19 cellular contexts compared by ENCODE assay signal in genomic region chr2:96920801-96921560, GRCh38. TPM values are rescaled to one million over a fixed set of nuclear protein-coding genes. Genes with fewer than 3 reads are reported as not detected.
DNase-seq lines count a peak whose midpoint lies in the region; ATAC-seq and TF ChIP-seq lines count a peak whose summit lies in the region.
"Had no signal": no experiment of that assay in that cellular context is flagged by ENCODE, and none has a peak within 500 bp of the region (broad histone marks: within the 10 kb centered on the region; RNA-seq: fewer than 3 reads in every experiment).

No MANE protein-coding gene starts in this region.

- CTCF ChIA-PET in activated CD4-positive, alpha-beta T cell treated with anti-CD3 and anti-CD28 coated beads, Interleukin-2, amount 10 ng/mL, durations not matched to agents 7 days and 5 days (lab: Charles Lee): interaction anchor here (0.6 to 1.7 kb wide), 4 partner anchors 20 to 36 kb away, joined by 3 to 4 read pairs (median 4); no protein-coding TSS in a partner anchor
- CTCF ChIA-PET in WTC11 (lab: Charles Lee): interaction anchor here (1.0 to 2.7 kb wide), 6 partner anchors 10 to 367 kb away, joined by 3 to 23 read pairs (median 4); partner anchors contain the start of gene ANKRD39
- CTCF ChIA-PET in naive thymus-derived CD4-positive, alpha-beta T cell (lab: Charles Lee): interaction anchor here (0.7 to 1.1 kb wide), 3 partner anchors 10 to 50 kb away, joined by 3 to 4 read pairs (median 4); no protein-coding TSS in a partner anchor

- peaks cover 48% of the 10 kb centered on the region for H3K4me1 Mint-ChIP-seq in activated CD4-positive, alpha-beta T cell treated with anti-CD3 and anti-CD28 coated beads, Interleukin-2, amount 10 ng/mL, durations not matched to agents 7 days and 5 days
- H3K4me1 Mint-ChIP-seq in CD4-positive, CD25-positive, alpha-beta regulatory T cell: peaks cover 14 to 70% (median 19%) of the 10 kb centered on the region in 4 donors
- peaks cover 55% of the 10 kb centered on the region for H3K4me1 Mint-ChIP-seq in WTC11
- peaks cover 23 to 81% (median 72%) of the 10 kb centered on the region in 7 donors for H3K4me1 Mint-ChIP-seq in naive thymus-derived CD4-positive, alpha-beta T cell

- H3K27ac ChIP-seq in CD4-positive, CD25-positive, alpha-beta regulatory T cell (ENCODE audit: insufficient read depth, low read length, poor library complexity, severe bottlenecking): no peak overlapping the region
- H3K27ac ChIP-seq in naive thymus-derived CD4-positive, alpha-beta T cell (ENCODE audit: low read depth, low read length): no peak overlapping the region
- H3K27ac ChIP-seq: Peyer's patch had no signal

- POLR2A ChIA-PET in activated CD4-positive, alpha-beta T cell treated with anti-CD3 and anti-CD28 coated beads, Interleukin-2, amount 10 ng/mL, durations not matched to agents 7 days and 5 days (lab: Charles Lee): no interaction called here
- POLR2A ChIA-PET in WTC11 (lab: Charles Lee): interaction anchor here (0.6 to 1.1 kb wide), 3 partner anchors 9 to 76 kb away, joined by 3 to 4 read pairs (median 4); no protein-coding TSS in a partner anchor
- POLR2A ChIA-PET in naive thymus-derived CD4-positive, alpha-beta T cell (lab: Charles Lee): interaction anchor here (0.5 to 1.9 kb wide), 8 partner anchors 8 to 62 kb away, joined by 3 to 8 read pairs (median 3); no protein-coding TSS in a partner anchor

- peaks cover 0 to 5% of the 10 kb centered on the region in 2 experiments for H3K9me3 ChIP-seq in CD4-positive, CD25-positive, alpha-beta regulatory T cell (ENCODE audit: control insufficient read depth in 2 of 2, low read length in 2 of 2)
- peaks cover 0 to 19% (median 0%) of the 10 kb centered on the region in 3 experiments for H3K9me3 ChIP-seq in naive thymus-derived CD4-positive, alpha-beta T cell (ENCODE audit: control insufficient read depth in 2 of 3, low read length in 3 of 3)
- H3K9me3 ChIP-seq: Peyer's patch had no signal

- DNase-seq in activated CD4-positive, alpha-beta T cell treated with anti-CD3 and anti-CD28 coated beads, Interleukin-2, amount 10 ng/mL, durations not matched to agents 7 days and 5 days: no peak
- DNase-seq in activated CD4-positive, alpha-beta T cell treated with anti-CD3 and anti-CD28 coated beads, Interleukin-2, amount 50 U/mL, for 1 hour: no peak
- DNase-seq in CD4-positive, CD25-positive, alpha-beta regulatory T cell: no peak
- no peak for DNase-seq in WTC11 (ENCODE audit: low spot score)
- DNase-seq in naive thymus-derived CD4-positive, alpha-beta T cell: no peak
- no peak for DNase-seq in NCI-H748 treated with DMSO at 0.1 percent for 48 hours (lab: John Stamatoyannopoulos, UW)
- DNase-seq in activated CD8-positive, alpha-beta memory T cell treated with anti-CD3 and anti-CD28 coated beads, Interleukin-2, amount 50 U/mL, for 48 hours: no peak
- DNase-seq: 8988T; CD8-positive, alpha-beta T cell; HCEC 1CT; NCI-H1092 treated with DMSO at 0.1 percent for 48 hours; NCI-H146; NCI-H2029 treated with DMSO at 0.1 percent for 48 hours; NCI-H2171 treated with DMSO at 0.1 percent for 48 hours; NCI-H446; NCI-H526 treated with DMSO at 0.1 percent for 48 hours had no signal

- H3K4me3 ChIP-seq in CD4-positive, CD25-positive, alpha-beta regulatory T cell (ENCODE audit: low read depth, low read length): no peak overlapping the region
- no peak overlapping the region for H3K4me3 ChIP-seq in naive thymus-derived CD4-positive, alpha-beta T cell (ENCODE audit: low read length)
- H3K4me3 ChIP-seq: Peyer's patch had no signal

- no peaks in the 10 kb centered on the region for H3K36me3 ChIP-seq in CD4-positive, CD25-positive, alpha-beta regulatory T cell (ENCODE audit: control insufficient read depth, insufficient read depth, low read length)
- H3K36me3 ChIP-seq in naive thymus-derived CD4-positive, alpha-beta T cell (ENCODE audit: control insufficient read depth in 2 of 3, insufficient read depth in 3 of 3, low read length in 3 of 3): no peaks in the 10 kb centered on the region
- H3K36me3 ChIP-seq: Peyer's patch had no signal

- no peak overlapping the region for H3K4me3 Mint-ChIP-seq in activated CD4-positive, alpha-beta T cell treated with anti-CD3 and anti-CD28 coated beads, Interleukin-2, amount 10 ng/mL, durations not matched to agents 7 days and 5 days
- H3K4me3 Mint-ChIP-seq in CD4-positive, CD25-positive, alpha-beta regulatory T cell: no peak overlapping the region
- H3K4me3 Mint-ChIP-seq in WTC11: peak overlapping the region; percentile 8
- H3K4me3 Mint-ChIP-seq in naive thymus-derived CD4-positive, alpha-beta T cell: peak overlapping the region in 1 of 10 donors; percentile 44
- H3K4me3 Mint-ChIP-seq: B cell had no signal

- H3K27me3 Mint-ChIP-seq in activated CD4-positive, alpha-beta T cell treated with anti-CD3 and anti-CD28 coated beads, Interleukin-2, amount 10 ng/mL, durations not matched to agents 7 days and 5 days: no peaks in the 10 kb centered on the region
- H3K27me3 Mint-ChIP-seq in CD4-positive, CD25-positive, alpha-beta regulatory T cell: peaks cover 24% of the 10 kb centered on the region
- peaks cover 85% of the 10 kb centered on the region for H3K27me3 Mint-ChIP-seq in WTC11 (ENCODE audit: low read depth)
- H3K27me3 Mint-ChIP-seq in naive thymus-derived CD4-positive, alpha-beta T cell: peaks cover 0 to 10% (median 0%) of the 10 kb centered on the region in 5 donors

- peaks cover 18% of the 10 kb centered on the region for H3K36me3 Mint-ChIP-seq in activated CD4-positive, alpha-beta T cell treated with anti-CD3 and anti-CD28 coated beads, Interleukin-2, amount 10 ng/mL, durations not matched to agents 7 days and 5 days (ENCODE audit: low read depth)
- H3K36me3 Mint-ChIP-seq in CD4-positive, CD25-positive, alpha-beta regulatory T cell: peaks cover 4% of the 10 kb centered on the region
- H3K36me3 Mint-ChIP-seq in WTC11: no peaks in the 10 kb centered on the region
- peaks cover 0 to 24% (median 23%) of the 10 kb centered on the region in 5 donors for H3K36me3 Mint-ChIP-seq in naive thymus-derived CD4-positive, alpha-beta T cell

- no peaks in the 10 kb centered on the region for H3K27me3 ChIP-seq in CD4-positive, CD25-positive, alpha-beta regulatory T cell (ENCODE audit: control insufficient read depth, insufficient read depth, low read length)
- no peaks in the 10 kb centered on the region for H3K27me3 ChIP-seq in naive thymus-derived CD4-positive, alpha-beta T cell (ENCODE audit: control insufficient read depth in 2 of 2, insufficient read depth in 2 of 2, low read length in 2 of 2)
- H3K27me3 ChIP-seq: Peyer's patch had no signal

- H3K9me3 Mint-ChIP-seq in activated CD4-positive, alpha-beta T cell treated with anti-CD3 and anti-CD28 coated beads, Interleukin-2, amount 10 ng/mL, durations not matched to agents 7 days and 5 days: peaks cover 25% of the 10 kb centered on the region
- H3K9me3 Mint-ChIP-seq in CD4-positive, CD25-positive, alpha-beta regulatory T cell: peaks cover 0 to 2% (median 0%) of the 10 kb centered on the region in 7 donors
- H3K9me3 Mint-ChIP-seq in WTC11: 0 out of 2 replicates have a peak, but pooled peaks cover 5% of the 10 kb centered on the region
- H3K9me3 Mint-ChIP-seq in naive thymus-derived CD4-positive, alpha-beta T cell: peaks cover 0 to 30% (median 13%) of the 10 kb centered on the region in 11 donors
- H3K9me3 Mint-ChIP-seq: CD8-positive, alpha-beta T cell had no signal

- peaks cover 19% of the 10 kb centered on the region for H3K4me1 ChIP-seq in CD4-positive, CD25-positive, alpha-beta regulatory T cell (ENCODE audit: control insufficient read depth, insufficient read depth, low read length, poor library complexity, severe bottlenecking)
- peaks cover 23 to 28% of the 10 kb centered on the region in 2 donors for H3K4me1 ChIP-seq in naive thymus-derived CD4-positive, alpha-beta T cell (ENCODE audit: control insufficient read depth in 2 of 2, insufficient read depth in 2 of 2, low read length in 2 of 2)
- H3K4me1 ChIP-seq: Peyer's patch had no signal

- no peak for TF ChIP-seq CTCF in WTC11 (IDR thresholded peaks at IDR 0.05)

- H3K27ac Mint-ChIP-seq in activated CD4-positive, alpha-beta T cell treated with anti-CD3 and anti-CD28 coated beads, Interleukin-2, amount 10 ng/mL, durations not matched to agents 7 days and 5 days: peak overlapping the region; percentile 63
- H3K27ac Mint-ChIP-seq in CD4-positive, CD25-positive, alpha-beta regulatory T cell: peak overlapping the region; percentile 2 to 45 (median 5)
- H3K27ac Mint-ChIP-seq in WTC11: peak overlapping the region; percentile 9; the same call in 1 of the 2 replicates
- peak overlapping the region in 7 of 9 donors; percentile 9 to 76 (median 58) for H3K27ac Mint-ChIP-seq in naive thymus-derived CD4-positive, alpha-beta T cell
- H3K27ac Mint-ChIP-seq: B cell; CD8-positive, alpha-beta T cell had no signal

- no peak for ATAC-seq in CD4-positive, CD25-positive, alpha-beta regulatory T cell (ENCODE audit: low read depth in 2 of 2)
- ATAC-seq in WTC11: peak; percentile 28; the same call in 1 of the 2 replicates
- no peak for ATAC-seq in naive thymus-derived CD4-positive, alpha-beta T cell
- no peak for ATAC-seq in GM19328 (IDR thresholded peaks at IDR 0.05; ENCODE audit: unreplicated experiment)
- ATAC-seq: CD8-positive, alpha-beta T cell had no signal

- intact Hi-C loops in naive thymus-derived CD4-positive, alpha-beta T cell (cut with micrococcal nuclease): no loop called here

TF ChIP-seq in WTC11, 78 proteins besides CTCF, POLR2A, EP300 and RAD21 (continues in another document):
- TF ChIP-seq FOXP1 (CRISPR knock-in tag; IDR thresholded peaks at IDR 0.05; ENCODE audit: borderline replicate concordance) (0 out of 2 replicates have a peak, but pooled peaks have one; percentile 40), OVOL2 (CRISPR knock-in tag; IDR thresholded peaks at IDR 0.05; ENCODE audit: borderline replicate concordance) (no peak), MAX (CRISPR knock-in tag; IDR thresholded peaks at IDR 0.05) (peak; percentile 71; the same call in 1 of the 2 replicates), ZNF263 (CRISPR knock-in tag; IDR thresholded peaks at IDR 0.05; ENCODE audit: low read depth) (peak; percentile 92), NR2C2 (CRISPR knock-in tag; IDR thresholded peaks at IDR 0.05) (no peak)

RNA-seq across cellular contexts. Expression of gene SEMA4C, which starts 51.1 kb away (rescaled TPM):
- total RNA-seq in activated CD4-positive, alpha-beta T cell treated with anti-CD3 and anti-CD28 coated beads, Interleukin-2, amount 10 ng/mL, durations not matched to agents 7 days and 5 days: 10 to 100 TPM; 25.5 to 35.4 TPM
- total RNA-seq in CD4-positive, CD25-positive, alpha-beta regulatory T cell: 23.3 TPM
- polyA plus RNA-seq in CD4-positive, CD25-positive, alpha-beta regulatory T cell: 1 to 10 TPM; 1.3 to 3.1 (median 2.2) TPM
- 80.0 to 81.6 TPM (median 80.4 TPM) in 3 replicates for total RNA-seq in WTC11 (2021)
- 10 to 100 TPM; 33.5 to 74.7 (median 44.1) TPM for total RNA-seq in naive thymus-derived CD4-positive, alpha-beta T cell
- 1 to 10 TPM; 3.1 to 5.1 TPM for polyA plus RNA-seq in naive thymus-derived CD4-positive, alpha-beta T cell

Comparison
In these comparisons a context has a peak if more than half of its experiments do, and no peak if none do; other contexts are left out.
1. H3K27ac Mint-ChIP-seq: peak in every context shown above with its lines; median percentile 63 in activated CD4-positive, alpha-beta T cell treated with anti-CD3 and anti-CD28 coated beads, Interleukin-2, amount 10 ng/mL, durations not matched to agents 7 days and 5 days; 58 in naive thymus-derived CD4-positive, alpha-beta T cell; 9 in WTC11; 5 in CD4-positive, CD25-positive, alpha-beta regulatory T cell.